ENCODE assay signal across 1 cellular context in genomic region chr15:59991919-59992318, GRCh38.
A peak's percentile ranks its signal among the peaks of the same experiment; 100 is the strongest.
TF ChIP-seq lines count a peak whose summit lies in the region.

No MANE protein-coding gene starts in this region.

TF ChIP-seq in HEK293, 187 proteins besides CTCF, POLR2A, EP300 and RAD21 (continued from another document and continues in another):
- TF ChIP-seq ZNF398 (tag by site-specific recombination; IDR thresholded peaks at IDR 0.05): 0 out of 2 replicates have a peak, but pooled peaks have one; percentile 29
- no peak for TF ChIP-seq ZNF791 (tag by site-specific recombination; IDR thresholded peaks at IDR 0.05)
- no peak for TF ChIP-seq ZNF214 (tag by site-specific recombination; IDR thresholded peaks at IDR 0.05; ENCODE audit: borderline replicate concordance)
- no peak for TF ChIP-seq ZNF747 (tag by site-specific recombination; IDR thresholded peaks at IDR 0.05)
- no peak for TF ChIP-seq ZNF600 (tag by site-specific recombination; IDR thresholded peaks at IDR 0.05)
- no peak for TF ChIP-seq ZEB2 (tag by site-specific recombination; IDR thresholded peaks at IDR 0.05)
- peak; percentile 75; the same call in 1 of the 2 replicates for TF ChIP-seq ZNF488 (tag by site-specific recombination; IDR thresholded peaks at IDR 0.05)
- TF ChIP-seq YY2 (tag by site-specific recombination; IDR thresholded peaks at IDR 0.05): no peak
- no peak for TF ChIP-seq ZNF843 (tag by site-specific recombination; IDR thresholded peaks at IDR 0.05)
- TF ChIP-seq KLF10 (tag by site-specific recombination; IDR thresholded peaks at IDR 0.05): no peak
- no peak for TF ChIP-seq ZNF23 (tag by site-specific recombination; IDR thresholded peaks at IDR 0.05; ENCODE audit: borderline replicate concordance)
- TF ChIP-seq ZNF514 (tag by site-specific recombination; IDR thresholded peaks at IDR 0.05): no peak
- TF ChIP-seq IKZF3 (tag by site-specific recombination; IDR thresholded peaks at IDR 0.05): 0 out of 2 replicates have a peak, but pooled peaks have one; percentile 26
- no peak for TF ChIP-seq ZNF544 (tag by site-specific recombination; IDR thresholded peaks at IDR 0.05)
- no peak for TF ChIP-seq ZNF221 (tag by site-specific recombination; IDR thresholded peaks at IDR 0.05; ENCODE audit: borderline replicate concordance)
- TF ChIP-seq ZNF692 (tag by site-specific recombination; IDR thresholded peaks at IDR 0.05): no peak
- TF ChIP-seq ZXDB (tag by site-specific recombination; IDR thresholded peaks at IDR 0.05): no peak
- TF ChIP-seq HOXA7 (CRISPR knock-in tag; IDR thresholded peaks at IDR 0.05; ENCODE audit: borderline replicate concordance): no peak
- TF ChIP-seq ZBTB48 (tag by site-specific recombination; IDR thresholded peaks at IDR 0.05): no peak
- no peak for TF ChIP-seq ZNF302 (tag by site-specific recombination; IDR thresholded peaks at IDR 0.05; ENCODE audit: low read depth)
- no peak for TF ChIP-seq ZNF280C (tag by site-specific recombination; IDR thresholded peaks at IDR 0.05)
- no peak for TF ChIP-seq OVOL3 (tag by site-specific recombination; IDR thresholded peaks at IDR 0.05)
- TF ChIP-seq ZNF155 (tag by site-specific recombination; IDR thresholded peaks at IDR 0.05): no peak
- TF ChIP-seq ZNF121 (tag by site-specific recombination; IDR thresholded peaks at IDR 0.05): no peak
- TF ChIP-seq ZNF138 (tag by site-specific recombination; IDR thresholded peaks at IDR 0.05; ENCODE audit: borderline replicate concordance): no peak
- no peak for TF ChIP-seq TSHZ1 (tag by site-specific recombination; IDR thresholded peaks at IDR 0.05; ENCODE audit: borderline replicate concordance)
- no peak for TF ChIP-seq ZNF184 (tag by site-specific recombination; IDR thresholded peaks at IDR 0.05)
- TF ChIP-seq BCL11A (tag by site-specific recombination; IDR thresholded peaks at IDR 0.05; ENCODE audit: low read depth): no peak
- TF ChIP-seq ZNF174 (tag by site-specific recombination; IDR thresholded peaks at IDR 0.05): no peak
- no peak for TF ChIP-seq ZNF530 (tag by site-specific recombination; IDR thresholded peaks at IDR 0.05; ENCODE audit: low read depth)
- TF ChIP-seq ZNF610 (tag by site-specific recombination; IDR thresholded peaks at IDR 0.05; ENCODE audit: borderline replicate concordance): no peak
- peak; percentile 80 for TF ChIP-seq PRDM6 (tag by site-specific recombination; IDR thresholded peaks at IDR 0.05)
- TF ChIP-seq ZFP41 (tag by site-specific recombination; IDR thresholded peaks at IDR 0.05; ENCODE audit: borderline replicate concordance): no peak
- TF ChIP-seq SCRT2 (tag by site-specific recombination; IDR thresholded peaks at IDR 0.05): no peak
- peak; percentile 32; the same call in 1 of the 2 replicates for TF ChIP-seq ZNF629 (tag by site-specific recombination; IDR thresholded peaks at IDR 0.05)
- no peak for TF ChIP-seq ZNF561 (tag by site-specific recombination; IDR thresholded peaks at IDR 0.05; ENCODE audit: borderline replicate concordance)
- no peak for TF ChIP-seq ZNF548 (tag by site-specific recombination; IDR thresholded peaks at IDR 0.05)
- no peak for TF ChIP-seq ZNF157 (tag by site-specific recombination; IDR thresholded peaks at IDR 0.05)
- no peak for TF ChIP-seq SCRT1 (tag by site-specific recombination; IDR thresholded peaks at IDR 0.05; ENCODE audit: borderline replicate concordance)
- no peak for TF ChIP-seq ZFHX2 (tag by site-specific recombination; conservative IDR thresholded peaks at IDR 0.05)
- no peak for TF ChIP-seq BCL11B (tag by site-specific recombination; IDR thresholded peaks at IDR 0.05; ENCODE audit: low read depth)
- no peak for TF ChIP-seq ZNF701 (tag by site-specific recombination; IDR thresholded peaks at IDR 0.05)
- no peak for TF ChIP-seq ZNF169 (tag by site-specific recombination; IDR thresholded peaks at IDR 0.05)
- no peak for TF ChIP-seq ZNF140 (tag by site-specific recombination; IDR thresholded peaks at IDR 0.05)
- TF ChIP-seq PRDM10 (tag by site-specific recombination; IDR thresholded peaks at IDR 0.05): no peak
- TF ChIP-seq ZNF433 (tag by site-specific recombination; IDR thresholded peaks at IDR 0.05; ENCODE audit: low read depth): no peak
- no peak for TF ChIP-seq ZNF2 (tag by site-specific recombination; IDR thresholded peaks at IDR 0.05)
- no peak for TF ChIP-seq ZSCAN23 (tag by site-specific recombination; IDR thresholded peaks at IDR 0.05)
- no peak for TF ChIP-seq ZNF785 (tag by site-specific recombination; IDR thresholded peaks at IDR 0.05)
- no peak for TF ChIP-seq ZNF621 (tag by site-specific recombination; IDR thresholded peaks at IDR 0.05)
- no peak for TF ChIP-seq ZNF449 (tag by site-specific recombination; IDR thresholded peaks at IDR 0.05)
